1 cellular context compared by ENCODE assay signal in genomic region chr12:6883683-6884082, GRCh38.
TF ChIP-seq lines count a peak whose summit lies in the region.

No MANE protein-coding gene starts in this region.

TF ChIP-seq in HepG2, 621 proteins besides CTCF, POLR2A, EP300 and RAD21:
- peak; percentile 46 for TF ChIP-seq AGO2 (optimal IDR thresholded peaks at IDR 0.05; ENCODE audit: low read depth, low read length)
- TF ChIP-seq RARA (CRISPR knock-in tag; IDR thresholded peaks at IDR 0.05), result no peak
